In the genomic region with DNA sequence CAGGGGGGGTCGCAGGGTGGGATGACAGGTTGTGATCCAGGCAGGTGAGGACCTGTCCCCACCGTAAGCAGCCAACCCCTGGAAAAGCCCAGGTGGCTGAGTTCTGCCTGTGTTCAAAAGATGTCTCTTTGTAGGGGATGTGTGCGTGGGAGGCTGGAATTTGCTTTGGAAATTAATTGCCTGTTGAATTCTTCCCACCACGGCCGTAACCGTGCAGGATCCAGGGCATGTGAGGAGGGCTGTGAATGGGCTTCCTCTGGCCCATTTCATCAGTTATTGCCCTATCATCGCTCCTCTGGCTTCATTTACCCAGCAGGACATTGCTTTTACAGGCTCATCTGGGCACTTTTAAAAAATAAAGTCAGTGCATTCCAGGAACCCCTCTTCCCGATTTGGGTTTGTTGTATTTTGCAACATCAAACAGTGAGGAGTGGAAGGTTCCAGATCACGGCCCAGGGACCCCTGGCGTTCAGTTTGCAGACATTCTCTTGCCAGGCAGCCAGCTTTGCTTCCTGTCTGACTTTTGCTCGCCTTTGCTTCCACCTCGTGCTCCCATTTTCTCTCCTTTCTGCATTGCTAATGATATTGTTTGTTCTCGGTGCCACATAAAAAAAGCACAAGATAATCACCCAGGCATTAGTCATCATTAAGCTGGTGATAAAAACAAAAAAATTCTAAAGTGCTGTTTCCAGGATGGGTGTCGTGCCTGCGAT, we compare ENCODE assay signal across 17 cellular contexts.
"Had no signal": no experiment of that assay in that cellular context is flagged by ENCODE, and none has a peak within 500 bp of the region (broad histone marks: within the 10 kb centered on the region; RNA-seq: fewer than 3 reads in every experiment).

No MANE protein-coding gene starts in this region.

- H3K4me3 ChIP-seq: body of pancreas, esophagus squamous epithelium, heart right ventricle, right atrium auricular region, smooth muscle cell, transverse colon had no signal

- H3K4me2 ChIP-seq: smooth muscle cell had no signal

- H3K4me1 ChIP-seq: body of pancreas, esophagus squamous epithelium, heart right ventricle, right atrium auricular region, transverse colon had no signal

- ATAC-seq: activated T-helper 17 cell treated with anti-CD3 and anti-CD28 coated beads, Interleukin-2, amount 50 U/mL, for 72 hours; body of pancreas; heart right ventricle; stimulated activated effector memory CD8-positive, alpha-beta T cell treated with anti-CD3 and anti-CD28 coated beads, Interleukin-12 subunit alpha, Interleukin-12 subunit beta, amount 100 ng/mL, for 72 hours had no signal

- H3K4me3 Mint-ChIP-seq: activated B cell treated with CpG ODN at 0.5 μM for 24 hours; activated CD4-positive, alpha-beta T cell treated with anti-CD3 and anti-CD28 coated beads, Interleukin-2, amount 10 ng/mL, durations not matched to agents 7 days and 5 days; activated naive CD4-positive, alpha-beta T cell treated with anti-CD3 and anti-CD28 coated beads for 36 hours; activated T-helper 17 cell treated with anti-CD3 and anti-CD28 coated beads, Interleukin-2, amount 50 U/mL, for 72 hours; stimulated activated effector memory CD8-positive, alpha-beta T cell treated with anti-CD3 and anti-CD28 coated beads, Interleukin-12 subunit alpha, Interleukin-12 subunit beta, amount 100 ng/mL, for 72 hours had no signal

- H3K36me3 ChIP-seq: esophagus squamous epithelium, heart right ventricle, neutrophil, right atrium auricular region, transverse colon had no signal

- H3K9me3 ChIP-seq: body of pancreas, esophagus squamous epithelium, heart right ventricle, neutrophil, right atrium auricular region, transverse colon had no signal

- H3K9me3 Mint-ChIP-seq: activated B cell treated with CpG ODN at 0.5 μM for 24 hours; activated CD4-positive, alpha-beta T cell treated with anti-CD3 and anti-CD28 coated beads, Interleukin-2, amount 10 ng/mL, durations not matched to agents 7 days and 5 days; activated naive CD4-positive, alpha-beta T cell treated with anti-CD3 and anti-CD28 coated beads for 36 hours; activated T-helper 17 cell treated with anti-CD3 and anti-CD28 coated beads, Interleukin-2, amount 50 U/mL, for 72 hours; stimulated activated effector memory CD8-positive, alpha-beta T cell treated with anti-CD3 and anti-CD28 coated beads, Interleukin-12 subunit alpha, Interleukin-12 subunit beta, amount 100 ng/mL, for 72 hours had no signal

- DNase-seq: activated B cell treated with CpG ODN at 0.5 μM for 24 hours; activated CD4-positive, alpha-beta T cell treated with anti-CD3 and anti-CD28 coated beads, Interleukin-2, amount 10 ng/mL, durations not matched to agents 7 days and 5 days; activated CD8-positive, alpha-beta memory T cell treated with anti-CD3 and anti-CD28 coated beads for 24 hours; activated naive CD4-positive, alpha-beta T cell treated with anti-CD3 and anti-CD28 coated beads for 36 hours; activated T-cell treated with anti-CD3 and anti-CD28 coated beads for 4 hours; body of pancreas; esophagus squamous epithelium; foreskin fibroblast; heart right ventricle; posterior cingulate gyrus; transverse colon had no signal

- H3K27ac ChIP-seq: body of pancreas, esophagus squamous epithelium, heart right ventricle, neutrophil, right atrium auricular region, transverse colon had no signal

- H3K27me3 Mint-ChIP-seq: activated B cell treated with CpG ODN at 0.5 μM for 24 hours; activated CD4-positive, alpha-beta T cell treated with anti-CD3 and anti-CD28 coated beads, Interleukin-2, amount 10 ng/mL, durations not matched to agents 7 days and 5 days; activated T-helper 17 cell treated with anti-CD3 and anti-CD28 coated beads, Interleukin-2, amount 50 U/mL, for 72 hours had no signal

- FAIRE-seq: islet of Langerhans had no signal

- H3K27ac Mint-ChIP-seq: activated B cell treated with CpG ODN at 0.5 μM for 24 hours; activated CD4-positive, alpha-beta T cell treated with anti-CD3 and anti-CD28 coated beads, Interleukin-2, amount 10 ng/mL, durations not matched to agents 7 days and 5 days; activated naive CD4-positive, alpha-beta T cell treated with anti-CD3 and anti-CD28 coated beads for 36 hours; activated T-helper 17 cell treated with anti-CD3 and anti-CD28 coated beads, Interleukin-2, amount 50 U/mL, for 72 hours; stimulated activated effector memory CD8-positive, alpha-beta T cell treated with anti-CD3 and anti-CD28 coated beads, Interleukin-12 subunit alpha, Interleukin-12 subunit beta, amount 100 ng/mL, for 72 hours had no signal

- H3K36me3 Mint-ChIP-seq: stimulated activated effector memory CD8-positive, alpha-beta T cell treated with anti-CD3 and anti-CD28 coated beads, Interleukin-12 subunit alpha, Interleukin-12 subunit beta, amount 100 ng/mL, for 72 hours had no signal

- H3K27me3 ChIP-seq: neutrophil, right atrium auricular region, transverse colon had no signal

- H3K4me1 Mint-ChIP-seq: activated B cell treated with CpG ODN at 0.5 μM for 24 hours; activated CD4-positive, alpha-beta T cell treated with anti-CD3 and anti-CD28 coated beads, Interleukin-2, amount 10 ng/mL, durations not matched to agents 7 days and 5 days; activated T-helper 17 cell treated with anti-CD3 and anti-CD28 coated beads, Interleukin-2, amount 50 U/mL, for 72 hours; stimulated activated effector memory CD8-positive, alpha-beta T cell treated with anti-CD3 and anti-CD28 coated beads, Interleukin-12 subunit alpha, Interleukin-12 subunit beta, amount 100 ng/mL, for 72 hours had no signal
